Comparison of ENCODE assay signal across 27 cellular contexts in genomic region chr6:72040106-72040505, GRCh38.
DNase-seq lines count a peak whose midpoint lies in the region; ATAC-seq and TF ChIP-seq lines count a peak whose summit lies in the region.
"Had no signal": no experiment of that assay in that cellular context is flagged by ENCODE, and none has a peak within 500 bp of the region (broad histone marks: within the 10 kb centered on the region; RNA-seq: fewer than 3 reads in every experiment).

No MANE protein-coding gene starts in this region.

- H2AFZ ChIP-seq in smooth muscle cell (ENCODE audit: low read depth): no peak overlapping the region
- H2AFZ ChIP-seq: hepatocyte had no signal

- no peak overlapping the region for H3K27ac ChIP-seq in smooth muscle cell (ENCODE audit: low read depth)
- no peak overlapping the region for H3K27ac ChIP-seq in left lung
- H3K27ac ChIP-seq: ascending aorta, gastroesophageal sphincter, hepatocyte, neutrophil, psoas muscle, thoracic aorta had no signal

- H3K36me3 Mint-ChIP-seq in progenitor cell of endocrine pancreas (ENCODE audit: insufficient read depth): no peaks in the 10 kb centered on the region
- H3K36me3 Mint-ChIP-seq in stimulated activated effector memory CD8-positive, alpha-beta T cell treated with anti-CD3 and anti-CD28 coated beads, Interleukin-12 subunit alpha, Interleukin-12 subunit beta, amount 100 ng/mL, for 72 hours: no peaks in the 10 kb centered on the region
- H3K36me3 Mint-ChIP-seq: activated naive CD8-positive, alpha-beta T cell treated with anti-CD3 and anti-CD28 coated beads for 36 hours; CD8-positive, alpha-beta memory T cell had no signal

- no peaks in the 10 kb centered on the region for H4K20me1 ChIP-seq in smooth muscle cell (ENCODE audit: low read depth)

- no peak overlapping the region for H3K9ac ChIP-seq in smooth muscle cell (ENCODE audit: low read depth)

- intact Hi-C loops in left lung (cut with DNase I): no loop called here

- no peak overlapping the region for H3K27ac Mint-ChIP-seq in progenitor cell of endocrine pancreas
- H3K27ac Mint-ChIP-seq in stimulated activated effector memory CD8-positive, alpha-beta T cell treated with anti-CD3 and anti-CD28 coated beads, Interleukin-12 subunit alpha, Interleukin-12 subunit beta, amount 100 ng/mL, for 72 hours: no peak overlapping the region
- H3K27ac Mint-ChIP-seq: activated CD8-positive, alpha-beta T cell treated with anti-CD3 and anti-CD28 coated beads for 36 hours; activated naive CD8-positive, alpha-beta T cell treated with anti-CD3 and anti-CD28 coated beads for 36 hours; B cell; CD8-positive, alpha-beta memory T cell; H9 had no signal

- H3K4me3 ChIP-seq in smooth muscle cell: no peak overlapping the region
- no peak overlapping the region for H3K4me3 ChIP-seq in left lung
- H3K4me3 ChIP-seq: ascending aorta, gastroesophageal sphincter, hepatocyte, psoas muscle, thoracic aorta had no signal

- no peak for ATAC-seq in stimulated activated effector memory CD8-positive, alpha-beta T cell treated with anti-CD3 and anti-CD28 coated beads, Interleukin-12 subunit alpha, Interleukin-12 subunit beta, amount 100 ng/mL, for 72 hours
- ATAC-seq in left lung: no peak
- ATAC-seq: activated CD8-positive, alpha-beta T cell treated with anti-CD3 and anti-CD28 coated beads for 36 hours; gastroesophageal sphincter; left lobe of liver; psoas muscle; SK-N-SH treated with all-trans-retinoic acid at 6 μM for 48 hours; stimulated activated naive CD8-positive, alpha-beta T cell treated with anti-CD3 and anti-CD28 coated beads, Interleukin-15, Interleukin-2, amounts not matched to agents 100 U/mL and 50 U/mL, for 24 hours had no signal

- H3K36me3 ChIP-seq in smooth muscle cell (ENCODE audit: low read depth) (no peaks in the 10 kb centered on the region), left lung (no peaks in the 10 kb centered on the region)
- H3K36me3 ChIP-seq: ascending aorta, gastroesophageal sphincter, neutrophil, thoracic aorta had no signal

- H3K4me2 ChIP-seq in smooth muscle cell: peak overlapping the region; percentile 37
- H3K4me2 ChIP-seq: hepatocyte had no signal

- H3K4me1 ChIP-seq in smooth muscle cell (ENCODE audit: low read depth) (no peaks in the 10 kb centered on the region), left lung (no peaks in the 10 kb centered on the region)
- H3K4me1 ChIP-seq: ascending aorta, gastroesophageal sphincter, psoas muscle had no signal

- no peaks in the 10 kb centered on the region for H3K79me2 ChIP-seq in smooth muscle cell (ENCODE audit: low read depth)
- H3K79me2 ChIP-seq: hepatocyte had no signal

- no peak overlapping the region for H3K4me3 Mint-ChIP-seq in progenitor cell of endocrine pancreas (ENCODE audit: low read depth)
- H3K4me3 Mint-ChIP-seq in stimulated activated effector memory CD8-positive, alpha-beta T cell treated with anti-CD3 and anti-CD28 coated beads, Interleukin-12 subunit alpha, Interleukin-12 subunit beta, amount 100 ng/mL, for 72 hours: no peak overlapping the region
- H3K4me3 Mint-ChIP-seq: activated CD8-positive, alpha-beta T cell treated with anti-CD3 and anti-CD28 coated beads for 36 hours; activated naive CD8-positive, alpha-beta T cell treated with anti-CD3 and anti-CD28 coated beads for 36 hours; B cell; CD8-positive, alpha-beta memory T cell; H9 had no signal

- no peak for TF ChIP-seq CTCF in smooth muscle cell (IDR thresholded peaks at IDR 0.05; ENCODE audit: borderline replicate concordance, insufficient read depth, poor library complexity, severe bottlenecking)
- TF ChIP-seq CTCF in progenitor cell of endocrine pancreas (IDR thresholded peaks at IDR 0.05; ENCODE audit: unreplicated experiment): no peak
- TF ChIP-seq CTCF in left lung (IDR thresholded peaks at IDR 0.05): no peak

- no peaks in the 10 kb centered on the region for H3K27me3 Mint-ChIP-seq in progenitor cell of endocrine pancreas
- H3K27me3 Mint-ChIP-seq: activated CD8-positive, alpha-beta T cell treated with anti-CD3 and anti-CD28 coated beads for 36 hours; activated naive CD8-positive, alpha-beta T cell treated with anti-CD3 and anti-CD28 coated beads for 36 hours; B cell; CD8-positive, alpha-beta memory T cell had no signal

- DNase-seq in NCI-H1105 treated with DMSO at 0.1 percent for 48 hours (lab: John Stamatoyannopoulos, UW) (peak; percentile 35), NCI-H1105 (lab: John Stamatoyannopoulos, UW) (no peak), NCI-H524 (lab: John Stamatoyannopoulos, UW) (peak; percentile 81 to 93), cerebellar cortex (ENCODE audit: low spot score) (peak; percentile 83), smooth muscle cell (lab: John Stamatoyannopoulos, UW; ENCODE audit: unreplicated experiment) (no peak), progenitor cell of endocrine pancreas (ENCODE audit: low spot score, unreplicated experiment) (no peak), left lung (no peak)
- no peak for DNase-seq in stimulated activated effector memory CD8-positive, alpha-beta T cell treated with anti-CD3 and anti-CD28 coated beads, Interleukin-12 subunit alpha, Interleukin-12 subunit beta, amount 100 ng/mL, for 72 hours (ENCODE audit: low spot score in 2 of 2)
- DNase-seq: activated CD8-positive, alpha-beta T cell treated with anti-CD3 and anti-CD28 coated beads for 36 hours; activated naive CD8-positive, alpha-beta T cell treated with anti-CD3 and anti-CD28 coated beads for 36 hours; CD8-positive, alpha-beta memory T cell; dermis blood vessel endothelial cell; DMS79 treated with DMSO at 0.1 percent for 48 hours; H9; mesenchymal stem cell; NCI-H2081 treated with DMSO at 0.1 percent for 48 hours; NCI-H774; psoas muscle; stimulated activated naive CD8-positive, alpha-beta T cell treated with anti-CD3 and anti-CD28 coated beads, Interleukin-15, Interleukin-2, amounts not matched to agents 100 U/mL and 50 U/mL, for 24 hours had no signal

- no peaks in the 10 kb centered on the region for H3K9me3 Mint-ChIP-seq in progenitor cell of endocrine pancreas (ENCODE audit: low read depth)
- no peaks in the 10 kb centered on the region for H3K9me3 Mint-ChIP-seq in stimulated activated effector memory CD8-positive, alpha-beta T cell treated with anti-CD3 and anti-CD28 coated beads, Interleukin-12 subunit alpha, Interleukin-12 subunit beta, amount 100 ng/mL, for 72 hours
- H3K9me3 Mint-ChIP-seq: activated naive CD8-positive, alpha-beta T cell treated with anti-CD3 and anti-CD28 coated beads for 36 hours; H9 had no signal

- H3K9me3 ChIP-seq in smooth muscle cell (replicated peaks; ENCODE audit: low read depth) (no peaks in the 10 kb centered on the region), left lung (no peaks in the 10 kb centered on the region)
- H3K9me3 ChIP-seq: ascending aorta, gastroesophageal sphincter, neutrophil, psoas muscle, thoracic aorta had no signal

- no peaks in the 10 kb centered on the region for H3F3A ChIP-seq in smooth muscle cell (ENCODE audit: low read depth)

- peaks cover 9% of the 10 kb centered on the region for H3K4me1 Mint-ChIP-seq in progenitor cell of endocrine pancreas (ENCODE audit: low read depth)
- H3K4me1 Mint-ChIP-seq in stimulated activated effector memory CD8-positive, alpha-beta T cell treated with anti-CD3 and anti-CD28 coated beads, Interleukin-12 subunit alpha, Interleukin-12 subunit beta, amount 100 ng/mL, for 72 hours: no peaks in the 10 kb centered on the region
- H3K4me1 Mint-ChIP-seq: activated naive CD8-positive, alpha-beta T cell treated with anti-CD3 and anti-CD28 coated beads for 36 hours; B cell; CD8-positive, alpha-beta memory T cell had no signal

- H3K27me3 ChIP-seq in smooth muscle cell (ENCODE audit: low read depth): no peaks in the 10 kb centered on the region
- H3K27me3 ChIP-seq in left lung: no peaks in the 10 kb centered on the region
- H3K27me3 ChIP-seq: ascending aorta, gastroesophageal sphincter, hepatocyte, neutrophil had no signal

Comparison
In these comparisons a context has a peak if more than half of its experiments do, and no peak if none do; other contexts are left out.
1. DNase-seq: peak in NCI-H1105 treated with DMSO at 0.1 percent for 48 hours (single experiment), NCI-H524 (2 of 2) and cerebellar cortex (single experiment); none in NCI-H1105 (single experiment), smooth muscle cell (single experiment), progenitor cell of endocrine pancreas (single experiment), stimulated activated effector memory CD8-positive, alpha-beta T cell treated with anti-CD3 and anti-CD28 coated beads, Interleukin-12 subunit alpha, Interleukin-12 subunit beta, amount 100 ng/mL, for 72 hours (0 of 2) and left lung (0 of 2).